Comparison of ENCODE assay signal across 22 cellular contexts in genomic region chr17:60934723-60935122, GRCh38.
"Had no signal": no experiment of that assay in that cellular context is flagged by ENCODE, and none has a peak within 500 bp of the region (broad histone marks: within the 10 kb centered on the region; RNA-seq: fewer than 3 reads in every experiment).

No MANE protein-coding gene starts in this region.

- H3K27ac Mint-ChIP-seq: natural killer cell; stimulated activated naive B cell treated with anti-CD40 and anti-IgM and Interleukin-4, amounts not matched to agents 10 μg/mL and 1 μg/mL and 100 μg/mL, for 72 hours; stimulated activated naive CD8-positive, alpha-beta T cell treated with anti-CD3 and anti-CD28 coated beads, Interleukin-15, amount 100 ng/mL, for 72 hours had no signal

- H3K9me3 Mint-ChIP-seq: natural killer cell; neural crest cell; stimulated activated naive B cell treated with anti-CD40 and anti-IgM and Interleukin-4, amounts not matched to agents 10 μg/mL and 1 μg/mL and 100 μg/mL, for 72 hours; stimulated activated naive CD8-positive, alpha-beta T cell treated with anti-CD3 and anti-CD28 coated beads, Interleukin-15, amount 100 ng/mL, for 72 hours had no signal

- H3K4me1 ChIP-seq: gastrocnemius medialis, right atrium auricular region, sigmoid colon, testis, tibial nerve, upper lobe of right lung, vagina had no signal

- H3K4me1 Mint-ChIP-seq: natural killer cell; neural crest cell; stimulated activated naive B cell treated with anti-CD40 and anti-IgM and Interleukin-4, amounts not matched to agents 10 μg/mL and 1 μg/mL and 100 μg/mL, for 72 hours; stimulated activated naive CD8-positive, alpha-beta T cell treated with anti-CD3 and anti-CD28 coated beads, Interleukin-15, amount 100 ng/mL, for 72 hours had no signal

- ATAC-seq: esophagus mucosa; gastrocnemius medialis; heart right ventricle; left lobe of liver; natural killer cell; stimulated activated naive B cell treated with anti-CD40 and anti-IgM and Interleukin-4, amounts not matched to agents 10 μg/mL and 1 μg/mL and 100 μg/mL, for 72 hours; stimulated activated naive CD8-positive, alpha-beta T cell treated with anti-CD3 and anti-CD28 coated beads, Interleukin-15, amount 100 ng/mL, for 72 hours; upper lobe of right lung had no signal

- H3K27ac ChIP-seq: gastrocnemius medialis, heart right ventricle, right atrium auricular region, sigmoid colon, skin epidermis, testis, tibial nerve, upper lobe of right lung, vagina had no signal

- H3K27me3 Mint-ChIP-seq: stimulated activated naive B cell treated with anti-CD40 and anti-IgM and Interleukin-4, amounts not matched to agents 10 μg/mL and 1 μg/mL and 100 μg/mL, for 72 hours; stimulated activated naive CD8-positive, alpha-beta T cell treated with anti-CD3 and anti-CD28 coated beads, Interleukin-15, amount 100 ng/mL, for 72 hours had no signal

- H3K36me3 Mint-ChIP-seq: natural killer cell; stimulated activated naive B cell treated with anti-CD40 and anti-IgM and Interleukin-4, amounts not matched to agents 10 μg/mL and 1 μg/mL and 100 μg/mL, for 72 hours had no signal

- DNase-seq: effector CD4-positive, alpha-beta T cell; gastrocnemius medialis; heart right ventricle; hypothalamus; islet precursor cell; mammary epithelial cell; natural killer cell; posterior cingulate gyrus; sigmoid colon; stimulated activated CD4-positive, alpha-beta T cell treated with anti-CD3 and anti-CD28 coated beads, Interleukin-2, amount 100 ng/mL, for 24 hours; stimulated activated CD4-positive, alpha-beta T cell treated with anti-CD3 and anti-CD28 coated beads, Interleukin-4, amount 100 ng/mL, for 4 hours; stimulated activated naive B cell treated with anti-CD40 and anti-IgM and Interleukin-4, amounts not matched to agents 10 μg/mL and 1 μg/mL and 100 μg/mL, for 72 hours; stimulated activated naive CD8-positive, alpha-beta T cell treated with anti-CD3 and anti-CD28 coated beads, Interleukin-15, amount 100 ng/mL, for 72 hours; testis; upper lobe of right lung had no signal

- H3K4me3 ChIP-seq: gastrocnemius medialis, heart right ventricle, right atrium auricular region, sigmoid colon, skin epidermis, testis, tibial nerve, upper lobe of right lung, vagina had no signal

- H3K4me3 Mint-ChIP-seq: natural killer cell; neural crest cell; stimulated activated naive B cell treated with anti-CD40 and anti-IgM and Interleukin-4, amounts not matched to agents 10 μg/mL and 1 μg/mL and 100 μg/mL, for 72 hours; stimulated activated naive CD8-positive, alpha-beta T cell treated with anti-CD3 and anti-CD28 coated beads, Interleukin-15, amount 100 ng/mL, for 72 hours had no signal

- H3K36me3 ChIP-seq: gastrocnemius medialis, heart right ventricle, right atrium auricular region, sigmoid colon, tibial nerve, upper lobe of right lung, vagina had no signal

- H3K9me3 ChIP-seq: gastrocnemius medialis, heart right ventricle, right atrium auricular region, sigmoid colon, testis, tibial nerve, upper lobe of right lung, vagina had no signal

- H3K27me3 ChIP-seq: gastrocnemius medialis, heart right ventricle, right atrium auricular region, sigmoid colon, testis, tibial nerve, upper lobe of right lung, vagina had no signal
